ENCODE assay signal across 7 cellular contexts in the genomic region with DNA sequence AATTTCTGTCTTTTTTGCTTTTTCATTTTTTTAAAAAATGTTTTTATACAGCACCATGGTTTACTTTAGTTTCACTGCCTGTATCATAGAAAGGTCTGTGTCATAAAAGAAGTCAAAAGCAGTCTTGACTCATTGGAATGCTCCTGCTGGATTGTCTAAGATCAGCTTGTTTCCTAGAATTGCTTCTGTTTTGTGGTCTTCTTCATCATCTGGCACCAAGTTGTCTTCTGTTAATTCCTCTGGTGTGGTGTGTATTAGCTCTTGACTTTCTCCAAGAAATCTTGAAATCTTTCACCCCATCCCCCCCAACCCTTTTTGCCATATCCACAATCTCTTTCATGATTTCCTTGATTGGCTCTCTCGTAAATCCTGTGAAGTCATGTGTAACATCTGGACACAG.
"Had no signal": no experiment of that assay in that cellular context is flagged by ENCODE, and none has a peak within 500 bp of the region (broad histone marks: within the 10 kb centered on the region; RNA-seq: fewer than 3 reads in every experiment).

No MANE protein-coding gene starts in this region.

- DNase-seq: GOT3, H7, HCEC 1CT, IMR-90, Kasumi-1, KG1 had no signal

- ATAC-seq: K562 had no signal
